In genomic region chr4:94571720-94572119, GRCh38 we compare ENCODE assay signal across 19 cellular contexts.
"Had no signal": no experiment of that assay in that cellular context is flagged by ENCODE, and none has a peak within 500 bp of the region (broad histone marks: within the 10 kb centered on the region; RNA-seq: fewer than 3 reads in every experiment).

No MANE protein-coding gene starts in this region.

- H3K27ac Mint-ChIP-seq: activated CD4-positive, alpha-beta memory T cell treated with anti-CD3 and anti-CD28 coated beads for 36 hours; activated naive CD8-positive, alpha-beta T cell treated with anti-CD3 and anti-CD28 coated beads, Interleukin-2, amount 10 ng/mL, durations not matched to agents 7 days and 5 days; immature natural killer cell; naive thymus-derived CD8-positive, alpha-beta T cell; stimulated activated naive B cell treated with anti-CD40 and anti-IgM and Interleukin-4, amounts not matched to agents 10 μg/mL and 1 μg/mL and 100 μg/mL, for 72 hours had no signal

- H2AFZ ChIP-seq: parathyroid adenoma had no signal

- H3K36me3 ChIP-seq: uterus had no signal

- H3K27me3 ChIP-seq: foreskin keratinocyte, left lung, neutrophil, sigmoid colon, testis, uterus had no signal

- H3K9ac ChIP-seq: parathyroid adenoma had no signal

- H3K4me3 Mint-ChIP-seq: activated CD4-positive, alpha-beta memory T cell treated with anti-CD3 and anti-CD28 coated beads for 36 hours; activated naive CD8-positive, alpha-beta T cell treated with anti-CD3 and anti-CD28 coated beads, Interleukin-2, amount 10 ng/mL, durations not matched to agents 7 days and 5 days; immature natural killer cell; naive thymus-derived CD8-positive, alpha-beta T cell; stimulated activated naive B cell treated with anti-CD40 and anti-IgM and Interleukin-4, amounts not matched to agents 10 μg/mL and 1 μg/mL and 100 μg/mL, for 72 hours had no signal

- H3K9me3 ChIP-seq: left lung, neutrophil, sigmoid colon, testis, uterus had no signal

- H3K9me3 Mint-ChIP-seq: activated CD4-positive, alpha-beta memory T cell treated with anti-CD3 and anti-CD28 coated beads for 36 hours; immature natural killer cell; naive thymus-derived CD8-positive, alpha-beta T cell had no signal

- H3K4me1 ChIP-seq: left lung, parathyroid adenoma, testis had no signal

- ATAC-seq: foreskin keratinocyte; left lung; naive thymus-derived CD8-positive, alpha-beta T cell; stimulated activated naive B cell treated with anti-CD40 and anti-IgM and Interleukin-4, amounts not matched to agents 10 μg/mL and 1 μg/mL and 100 μg/mL, for 72 hours had no signal

- DNase-seq: activated CD4-positive, alpha-beta memory T cell treated with anti-CD3 and anti-CD28 coated beads for 36 hours; activated CD4-positive, alpha-beta T cell treated with anti-CD3 and anti-CD28 coated beads for 48 hours; activated naive CD4-positive, alpha-beta T cell treated with Interleukin-2 at 50 U/mL for 16 hours; activated naive CD8-positive, alpha-beta T cell treated with anti-CD3 and anti-CD28 coated beads, Interleukin-2, amount 10 ng/mL, durations not matched to agents 7 days and 5 days; activated T-cell treated with anti-CD3 and anti-CD28 coated beads, Interleukin-2, amount 50 U/mL, for 48 hours; cortex of kidney; foreskin keratinocyte; immature natural killer cell; left lung; naive thymus-derived CD8-positive, alpha-beta T cell; sigmoid colon; stimulated activated CD4-positive, alpha-beta T cell treated with anti-CD3 and anti-CD28 coated beads, Interleukin-15, amount 100 ng/mL, for 24 hours; stimulated activated naive B cell treated with anti-CD40 and anti-IgM and Interleukin-4, amounts not matched to agents 10 μg/mL and 1 μg/mL and 100 μg/mL, for 72 hours; testis; trophoblast cell; uterus had no signal

- H3K27me3 Mint-ChIP-seq: activated CD4-positive, alpha-beta memory T cell treated with anti-CD3 and anti-CD28 coated beads for 36 hours; activated naive CD8-positive, alpha-beta T cell treated with anti-CD3 and anti-CD28 coated beads, Interleukin-2, amount 10 ng/mL, durations not matched to agents 7 days and 5 days; naive thymus-derived CD8-positive, alpha-beta T cell; stimulated activated naive B cell treated with anti-CD40 and anti-IgM and Interleukin-4, amounts not matched to agents 10 μg/mL and 1 μg/mL and 100 μg/mL, for 72 hours had no signal

- H3K79me2 ChIP-seq: parathyroid adenoma had no signal

- H3K27ac ChIP-seq: foreskin keratinocyte, left lung, neutrophil, parathyroid adenoma, sigmoid colon, testis, uterus had no signal

- H3K4me2 ChIP-seq: smooth muscle cell had no signal

- H3K4me3 ChIP-seq: left lung, sigmoid colon, smooth muscle cell, testis, uterus had no signal
